Comparison of ENCODE assay signal across 11 cellular contexts in genomic region chr7:2566348-2566889, GRCh38. TPM values are rescaled to one million over a fixed set of nuclear protein-coding genes. Genes with fewer than 3 reads are reported as not detected.
DNase-seq lines count a peak whose midpoint lies in the region; ATAC-seq and TF ChIP-seq lines count a peak whose summit lies in the region.
"Had no signal": no experiment of that assay in that cellular context is flagged by ENCODE, and none has a peak within 500 bp of the region (broad histone marks: within the 10 kb centered on the region; RNA-seq: fewer than 3 reads in every experiment).

No MANE protein-coding gene starts in this region.

- H3K9me3 Mint-ChIP-seq in IgD-negative memory B cell (no peaks in the 10 kb centered on the region), neural progenitor cell (no peaks in the 10 kb centered on the region)
- H3K9me3 Mint-ChIP-seq: T-helper 2 cell treated with Interferon-gamma antibody and Interleukin-4, amounts not matched to agents 5 μg/mL and 100 μg/mL, for 36 hours had no signal

- POLR2A ChIA-PET in HEK293T (lab: Yijun Ruan, JAX) = no interaction called here

- H3K4me3 Mint-ChIP-seq in IgD-negative memory B cell = peak overlapping the region; percentile 45 to 92 (median 76)
- peak overlapping the region; percentile 57 for H3K4me3 Mint-ChIP-seq in neural progenitor cell
- H3K4me3 Mint-ChIP-seq: naive thymus-derived CD4-positive, alpha-beta T cell; T-helper 2 cell treated with Interferon-gamma antibody and Interleukin-4, amounts not matched to agents 5 μg/mL and 100 μg/mL, for 36 hours had no signal

- H3K9me3 ChIP-seq in neural progenitor cell (ENCODE audit: low read depth) = no peaks in the 10 kb centered on the region

- no peak overlapping the region for H3K4me2 ChIP-seq in neural progenitor cell

- H2AFZ ChIP-seq in neural progenitor cell (replicated peaks) = no peak overlapping the region

- H4K20me1 ChIP-seq in neural progenitor cell (ENCODE audit: low read depth) = peaks cover 4% of the 10 kb centered on the region

- H3K27ac ChIP-seq in neural progenitor cell = no peak overlapping the region

- H3K27me3 Mint-ChIP-seq in IgD-negative memory B cell (no peaks in the 10 kb centered on the region), neural progenitor cell (ENCODE audit: insufficient read depth, low read depth) (no peaks in the 10 kb centered on the region)
- H3K27me3 Mint-ChIP-seq: naive thymus-derived CD4-positive, alpha-beta T cell had no signal

- H3K27ac Mint-ChIP-seq in IgD-negative memory B cell = no peak overlapping the region
- H3K27ac Mint-ChIP-seq in neural progenitor cell = no peak overlapping the region
- H3K27ac Mint-ChIP-seq: naive thymus-derived CD4-positive, alpha-beta T cell; T-helper 2 cell treated with Interferon-gamma antibody and Interleukin-4, amounts not matched to agents 5 μg/mL and 100 μg/mL, for 36 hours had no signal

- no peaks in the 10 kb centered on the region for H3K27me3 ChIP-seq in neural progenitor cell

- no peak for DNase-seq in HEK293T (ENCODE audit: extremely low spot score)
- no peak for DNase-seq in neural progenitor cell (ENCODE audit: low spot score)
- no peak for DNase-seq in AG08395 (ENCODE audit: low spot score)
- no peak for DNase-seq in stimulated activated naive CD4-positive, alpha-beta T cell treated with Interleukin-2 at 50 U/mL for 16 hours (lab: John Stamatoyannopoulos, UW)
- DNase-seq: naive thymus-derived CD4-positive, alpha-beta T cell; NCI-H1048; NCI-H345 had no signal

- H3K4me3 ChIP-seq in neural progenitor cell = no peak overlapping the region

- CTCF ChIA-PET in HEK293T (lab: Yijun Ruan, JAX) = no interaction called here

- H3K9ac ChIP-seq in neural progenitor cell = no peak overlapping the region

- peaks cover 6% of the 10 kb centered on the region for H3K79me2 ChIP-seq in neural progenitor cell (ENCODE audit: low read depth)

- peaks cover 32% of the 10 kb centered on the region for H3K4me1 ChIP-seq in neural progenitor cell

- peaks cover 8 to 21% (median 16%) of the 10 kb centered on the region in 3 donors for H3K4me1 Mint-ChIP-seq in IgD-negative memory B cell
- H3K4me1 Mint-ChIP-seq in neural progenitor cell = peaks cover 54% of the 10 kb centered on the region

- TF ChIP-seq CTCF in neural progenitor cell (IDR thresholded peaks at IDR 0.05) = no peak

- H3K36me3 Mint-ChIP-seq in IgD-negative memory B cell = peaks cover 2% of the 10 kb centered on the region
- peaks cover 9% of the 10 kb centered on the region for H3K36me3 Mint-ChIP-seq in neural progenitor cell

- ATAC-seq in GM18909 (IDR thresholded peaks at IDR 0.05; ENCODE audit: poor library complexity, unreplicated experiment) = peak; percentile 33
- ATAC-seq in HG03196 (IDR thresholded peaks at IDR 0.05; ENCODE audit: unreplicated experiment) = no peak

- H3K36me3 ChIP-seq in neural progenitor cell = no peaks in the 10 kb centered on the region

- H3F3A ChIP-seq in neural progenitor cell (ENCODE audit: low read depth) = peaks cover 27% of the 10 kb centered on the region

TF ChIP-seq in HEK293T, 16 proteins besides CTCF, POLR2A, EP300 and RAD21:
- no peak for TF ChIP-seq LEF1 (IDR thresholded peaks at IDR 0.05; ENCODE audit: borderline replicate concordance)
- no peak for TF ChIP-seq FOXM1 (IDR thresholded peaks at IDR 0.05; ENCODE audit: borderline replicate concordance)
- TF ChIP-seq ARNT (IDR thresholded peaks at IDR 0.05) = no peak
- no peak for TF ChIP-seq FOXK2 (IDR thresholded peaks at IDR 0.05)
- TF ChIP-seq ZNF384 (IDR thresholded peaks at IDR 0.05) = peak; percentile 35; the same call in 1 of the 2 replicates
- TF ChIP-seq HDGF (IDR thresholded peaks at IDR 0.05; ENCODE audit: borderline replicate concordance) = no peak
- no peak for TF ChIP-seq BHLHE40 (IDR thresholded peaks at IDR 0.05; ENCODE audit: borderline replicate concordance)
- TF ChIP-seq TARDBP (IDR thresholded peaks at IDR 0.05) = no peak

RNA-seq across cellular contexts. Expression of gene IQCE, which starts 7.6 kb away (rescaled TPM):
- polyA plus RNA-seq in IgD-negative memory B cell = 2.3 TPM
- 4.6 and 10.1 TPM in 2 replicates for total RNA-seq in neural progenitor cell (ENCODE audit: low replicate concordance)

RNA-seq across cellular contexts. Expression of gene BRAT1, which starts 11.1 kb away (rescaled TPM):
- polyA plus RNA-seq in IgD-negative memory B cell = 39.4 TPM
- 9.3 and 52.2 TPM in 2 replicates for total RNA-seq in neural progenitor cell (ENCODE audit: low replicate concordance)

RNA-seq across cellular contexts. Expression of gene LFNG, which starts 46.8 kb away (rescaled TPM):
- 1.7 TPM for polyA plus RNA-seq in IgD-negative memory B cell
- 58.0 and 177 TPM in 2 replicates for total RNA-seq in neural progenitor cell (ENCODE audit: low replicate concordance)
